1 cellular context compared by ENCODE assay signal in the genomic region with DNA sequence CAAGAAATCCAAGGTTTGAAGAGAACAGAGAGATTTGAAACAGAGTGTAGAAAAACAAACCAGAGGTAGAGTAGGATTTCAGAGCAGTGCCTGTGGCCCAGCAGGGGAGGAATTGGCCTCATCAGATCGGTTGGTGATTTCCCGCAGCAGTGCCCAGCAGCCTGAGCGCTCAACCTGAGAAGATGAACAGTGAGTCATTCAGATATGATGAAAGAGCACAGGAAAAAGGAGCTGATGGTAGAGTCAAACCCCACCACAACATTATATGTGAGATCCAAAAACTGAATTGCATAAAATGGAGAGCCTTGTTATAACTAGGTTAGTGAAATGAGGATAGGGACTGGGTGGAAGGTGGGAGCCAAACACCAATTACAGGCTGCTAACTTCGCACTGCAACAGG.
TF ChIP-seq lines count a peak whose summit lies in the region.

No MANE protein-coding gene starts in this region.

TF ChIP-seq in HCT116, 20 proteins besides CTCF, POLR2A, EP300 and RAD21 (continued from another document):
- TF ChIP-seq, protein P1, sequence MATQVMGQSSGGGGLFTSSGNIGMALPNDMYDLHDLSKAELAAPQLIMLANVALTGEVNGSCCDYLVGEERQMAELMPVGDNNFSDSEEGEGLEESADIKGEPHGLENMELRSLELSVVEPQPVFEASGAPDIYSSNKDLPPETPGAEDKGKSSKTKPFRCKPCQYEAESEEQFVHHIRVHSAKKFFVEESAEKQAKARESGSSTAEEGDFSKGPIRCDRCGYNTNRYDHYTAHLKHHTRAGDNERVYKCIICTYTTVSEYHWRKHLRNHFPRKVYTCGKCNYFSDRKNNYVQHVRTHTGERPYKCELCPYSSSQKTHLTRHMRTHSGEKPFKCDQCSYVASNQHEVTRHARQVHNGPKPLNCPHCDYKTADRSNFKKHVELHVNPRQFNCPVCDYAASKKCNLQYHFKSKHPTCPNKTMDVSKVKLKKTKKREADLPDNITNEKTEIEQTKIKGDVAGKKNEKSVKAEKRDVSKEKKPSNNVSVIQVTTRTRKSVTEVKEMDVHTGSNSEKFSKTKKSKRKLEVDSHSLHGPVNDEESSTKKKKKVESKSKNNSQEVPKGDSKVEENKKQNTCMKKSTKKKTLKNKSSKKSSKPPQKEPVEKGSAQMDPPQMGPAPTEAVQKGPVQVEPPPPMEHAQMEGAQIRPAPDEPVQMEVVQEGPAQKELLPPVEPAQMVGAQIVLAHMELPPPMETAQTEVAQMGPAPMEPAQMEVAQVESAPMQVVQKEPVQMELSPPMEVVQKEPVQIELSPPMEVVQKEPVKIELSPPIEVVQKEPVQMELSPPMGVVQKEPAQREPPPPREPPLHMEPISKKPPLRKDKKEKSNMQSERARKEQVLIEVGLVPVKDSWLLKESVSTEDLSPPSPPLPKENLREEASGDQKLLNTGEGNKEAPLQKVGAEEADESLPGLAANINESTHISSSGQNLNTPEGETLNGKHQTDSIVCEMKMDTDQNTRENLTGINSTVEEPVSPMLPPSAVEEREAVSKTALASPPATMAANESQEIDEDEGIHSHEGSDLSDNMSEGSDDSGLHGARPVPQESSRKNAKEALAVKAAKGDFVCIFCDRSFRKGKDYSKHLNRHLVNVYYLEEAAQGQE (IDR thresholded peaks at IDR 0.05; ENCODE audit: low read depth), result no peak
- TF ChIP-seq EZH2 (IDR thresholded peaks at IDR 0.05) (no peak), ZNF274 (IDR thresholded peaks at IDR 0.05; ENCODE audit: low read depth, low read length) (no peak), SIN3A (IDR thresholded peaks at IDR 0.05; ENCODE audit: low read depth) (no peak), POLR2AphosphoS5 (IDR thresholded peaks at IDR 0.05; ENCODE audit: low read depth, low read length) (no peak)
TF ChIP-seq in HCT116: peak in this region for 3.
